Comparison of ENCODE assay signal across 1 cellular context in the genomic region with DNA sequence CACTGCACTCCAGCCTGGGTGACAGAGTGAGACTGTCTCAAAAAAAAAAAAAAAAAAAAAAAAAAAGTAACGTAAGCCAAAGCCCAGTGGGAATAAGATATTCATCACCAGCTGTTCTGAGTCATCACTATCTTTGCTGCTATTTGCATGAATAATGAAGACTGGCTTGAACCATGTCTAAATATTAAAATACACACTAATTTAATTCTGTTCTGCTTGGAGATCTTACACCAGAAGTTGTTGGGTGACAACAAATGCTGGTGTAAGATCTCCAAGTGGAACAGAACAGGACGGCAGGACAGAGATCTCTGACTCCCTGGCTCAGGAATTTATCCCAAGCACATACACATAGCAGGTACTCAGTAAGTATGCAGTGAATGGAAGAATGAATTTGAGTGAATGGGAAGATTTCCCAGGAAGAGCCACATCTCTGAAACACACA.
A peak's percentile ranks its signal among the peaks of the same experiment; 100 is the strongest.
TF ChIP-seq lines count a peak whose summit lies in the region.

No MANE protein-coding gene starts in this region.

TF ChIP-seq in K562, 482 proteins besides CTCF, POLR2A, EP300 and RAD21:
- TF ChIP-seq NR1H2 (CRISPR knock-in tag; IDR thresholded peaks at IDR 0.05) (no peak), GATAD2A (IDR thresholded peaks at IDR 0.05) (no peak), JUND (IDR thresholded peaks at IDR 0.05; ENCODE audit: borderline replicate concordance, low read depth, low read length) (peak; percentile 85), JUND (tag; IDR thresholded peaks at IDR 0.05; ENCODE audit: borderline replicate concordance, low read depth, low read length) (peak; percentile 69; the same call in 2 of the 3 replicates), FOSL1 (tag; conservative IDR thresholded peaks at IDR 0.05) (peak; percentile 90), DACH1 (IDR thresholded peaks at IDR 0.05; ENCODE audit: partially characterized antibody) (no peak), ZBTB1 (CRISPR knock-in tag; IDR thresholded peaks at IDR 0.05; ENCODE audit: borderline replicate concordance, low read depth) (no peak), MTA2 (IDR thresholded peaks at IDR 0.05; ENCODE audit: low read depth) (no peak), ZNF384 (IDR thresholded peaks at IDR 0.05; ENCODE audit: low read depth, low read length) (peak; percentile 84), ZNF146 (CRISPR knock-in tag; IDR thresholded peaks at IDR 0.05; ENCODE audit: unreplicated experiment) (no peak), DPF2 (IDR thresholded peaks at IDR 0.05) (0 out of 2 replicates have a peak, but pooled peaks have one; percentile 22), CTBP1 (IDR thresholded peaks at IDR 0.05; ENCODE audit: borderline replicate concordance) (no peak)
- TF ChIP-seq, protein P1, sequence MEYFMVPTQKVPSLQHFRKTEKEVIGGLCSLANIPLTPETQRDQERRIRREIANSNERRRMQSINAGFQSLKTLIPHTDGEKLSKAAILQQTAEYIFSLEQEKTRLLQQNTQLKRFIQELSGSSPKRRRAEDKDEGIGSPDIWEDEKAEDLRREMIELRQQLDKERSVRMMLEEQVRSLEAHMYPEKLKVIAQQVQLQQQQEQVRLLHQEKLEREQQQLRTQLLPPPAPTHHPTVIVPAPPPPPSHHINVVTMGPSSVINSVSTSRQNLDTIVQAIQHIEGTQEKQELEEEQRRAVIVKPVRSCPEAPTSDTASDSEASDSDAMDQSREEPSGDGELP (CRISPR knock-in tag; IDR thresholded peaks at IDR 0.05; ENCODE audit: borderline replicate concordance), result peak; percentile 71
- TF ChIP-seq, protein P2, sequence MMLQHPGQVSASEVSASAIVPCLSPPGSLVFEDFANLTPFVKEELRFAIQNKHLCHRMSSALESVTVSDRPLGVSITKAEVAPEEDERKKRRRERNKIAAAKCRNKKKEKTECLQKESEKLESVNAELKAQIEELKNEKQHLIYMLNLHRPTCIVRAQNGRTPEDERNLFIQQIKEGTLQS (IDR thresholded peaks at IDR 0.05), result peak; percentile 63
- TF ChIP-seq, protein P2 (CRISPR knock-in tag; conservative IDR thresholded peaks at IDR 0.05), result no peak
- TF ChIP-seq, protein P3, sequence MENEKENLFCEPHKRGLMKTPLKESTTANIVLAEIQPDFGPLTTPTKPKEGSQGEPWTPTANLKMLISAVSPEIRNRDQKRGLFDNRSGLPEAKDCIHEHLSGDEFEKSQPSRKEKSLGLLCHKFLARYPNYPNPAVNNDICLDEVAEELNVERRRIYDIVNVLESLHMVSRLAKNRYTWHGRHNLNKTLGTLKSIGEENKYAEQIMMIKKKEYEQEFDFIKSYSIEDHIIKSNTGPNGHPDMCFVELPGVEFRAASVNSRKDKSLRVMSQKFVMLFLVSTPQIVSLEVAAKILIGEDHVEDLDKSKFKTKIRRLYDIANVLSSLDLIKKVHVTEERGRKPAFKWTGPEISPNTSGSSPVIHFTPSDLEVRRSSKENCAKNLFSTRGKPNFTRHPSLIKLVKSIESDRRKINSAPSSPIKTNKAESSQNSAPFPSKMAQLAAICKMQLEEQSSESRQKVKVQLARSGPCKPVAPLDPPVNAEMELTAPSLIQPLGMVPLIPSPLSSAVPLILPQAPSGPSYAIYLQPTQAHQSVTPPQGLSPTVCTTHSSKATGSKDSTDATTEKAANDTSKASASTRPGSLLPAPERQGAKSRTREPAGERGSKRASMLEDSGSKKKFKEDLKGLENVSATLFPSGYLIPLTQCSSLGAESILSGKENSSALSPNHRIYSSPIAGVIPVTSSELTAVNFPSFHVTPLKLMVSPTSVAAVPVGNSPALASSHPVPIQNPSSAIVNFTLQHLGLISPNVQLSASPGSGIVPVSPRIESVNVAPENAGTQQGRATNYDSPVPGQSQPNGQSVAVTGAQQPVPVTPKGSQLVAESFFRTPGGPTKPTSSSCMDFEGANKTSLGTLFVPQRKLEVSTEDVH (IDR thresholded peaks at IDR 0.05; ENCODE audit: low read depth, partially characterized antibody), result no peak
- TF ChIP-seq, protein P4, sequence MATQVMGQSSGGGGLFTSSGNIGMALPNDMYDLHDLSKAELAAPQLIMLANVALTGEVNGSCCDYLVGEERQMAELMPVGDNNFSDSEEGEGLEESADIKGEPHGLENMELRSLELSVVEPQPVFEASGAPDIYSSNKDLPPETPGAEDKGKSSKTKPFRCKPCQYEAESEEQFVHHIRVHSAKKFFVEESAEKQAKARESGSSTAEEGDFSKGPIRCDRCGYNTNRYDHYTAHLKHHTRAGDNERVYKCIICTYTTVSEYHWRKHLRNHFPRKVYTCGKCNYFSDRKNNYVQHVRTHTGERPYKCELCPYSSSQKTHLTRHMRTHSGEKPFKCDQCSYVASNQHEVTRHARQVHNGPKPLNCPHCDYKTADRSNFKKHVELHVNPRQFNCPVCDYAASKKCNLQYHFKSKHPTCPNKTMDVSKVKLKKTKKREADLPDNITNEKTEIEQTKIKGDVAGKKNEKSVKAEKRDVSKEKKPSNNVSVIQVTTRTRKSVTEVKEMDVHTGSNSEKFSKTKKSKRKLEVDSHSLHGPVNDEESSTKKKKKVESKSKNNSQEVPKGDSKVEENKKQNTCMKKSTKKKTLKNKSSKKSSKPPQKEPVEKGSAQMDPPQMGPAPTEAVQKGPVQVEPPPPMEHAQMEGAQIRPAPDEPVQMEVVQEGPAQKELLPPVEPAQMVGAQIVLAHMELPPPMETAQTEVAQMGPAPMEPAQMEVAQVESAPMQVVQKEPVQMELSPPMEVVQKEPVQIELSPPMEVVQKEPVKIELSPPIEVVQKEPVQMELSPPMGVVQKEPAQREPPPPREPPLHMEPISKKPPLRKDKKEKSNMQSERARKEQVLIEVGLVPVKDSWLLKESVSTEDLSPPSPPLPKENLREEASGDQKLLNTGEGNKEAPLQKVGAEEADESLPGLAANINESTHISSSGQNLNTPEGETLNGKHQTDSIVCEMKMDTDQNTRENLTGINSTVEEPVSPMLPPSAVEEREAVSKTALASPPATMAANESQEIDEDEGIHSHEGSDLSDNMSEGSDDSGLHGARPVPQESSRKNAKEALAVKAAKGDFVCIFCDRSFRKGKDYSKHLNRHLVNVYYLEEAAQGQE (CRISPR knock-in tag; IDR thresholded peaks at IDR 0.05; ENCODE audit: low read depth), result no peak
- TF ChIP-seq, protein P5, sequence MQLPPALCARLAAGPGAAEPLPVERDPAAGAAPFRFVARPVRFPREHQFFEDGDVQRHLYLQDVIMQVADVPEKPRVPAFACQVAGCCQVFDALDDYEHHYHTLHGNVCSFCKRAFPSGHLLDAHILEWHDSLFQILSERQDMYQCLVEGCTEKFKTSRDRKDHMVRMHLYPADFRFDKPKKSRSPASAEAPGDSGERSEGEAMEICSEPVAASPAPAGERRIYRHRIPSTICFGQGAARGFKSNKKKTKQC (CRISPR knock-in tag; IDR thresholded peaks at IDR 0.05), result no peak
